15 cellular contexts compared by ENCODE assay signal in the genomic region with DNA sequence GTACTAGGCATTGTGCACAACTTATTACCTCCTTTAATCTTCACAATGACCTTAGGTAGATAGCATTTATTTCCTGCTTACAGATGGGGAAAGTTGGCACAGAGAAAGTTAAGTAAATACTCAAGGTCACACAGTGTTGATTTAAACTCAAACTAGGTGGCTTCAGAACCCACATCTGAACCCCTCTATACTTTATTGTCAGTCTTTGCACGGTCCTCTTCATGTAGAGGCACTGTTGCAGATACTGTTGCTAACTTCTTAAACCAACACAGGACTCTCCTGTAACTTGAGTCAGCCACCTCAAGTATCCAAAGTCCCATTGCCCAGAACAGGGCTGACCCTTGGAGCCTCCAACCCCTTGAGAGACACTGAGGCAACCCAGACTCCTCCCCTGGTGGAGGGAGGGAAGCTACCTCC. TPM values are rescaled to one million over a fixed set of nuclear protein-coding genes. Genes with fewer than 3 reads are reported as not detected.
DNase-seq lines count a peak whose midpoint lies in the region; ATAC-seq and TF ChIP-seq lines count a peak whose summit lies in the region.
"Had no signal": no experiment of that assay in that cellular context is flagged by ENCODE, and none has a peak within 500 bp of the region (broad histone marks: within the 10 kb centered on the region; RNA-seq: fewer than 3 reads in every experiment).

No MANE protein-coding gene starts in this region.

- TF ChIP-seq CTCF in Loucy (conservative IDR thresholded peaks at IDR 0.05; ENCODE audit: low read length) = no peak
- no peak for TF ChIP-seq CTCF in right lobe of liver (IDR thresholded peaks at IDR 0.05)
- no peak for TF ChIP-seq CTCF in upper lobe of right lung (IDR thresholded peaks at IDR 0.05)

- H3K27ac ChIP-seq in right lobe of liver (no peak overlapping the region), upper lobe of right lung (no peak overlapping the region)
- H3K27ac ChIP-seq: A549, GM23248, SJCRH30 had no signal

- no peaks in the 10 kb centered on the region for H3K27me3 ChIP-seq in Loucy (ENCODE audit: insufficient read depth, low read length, poor library complexity, severe bottlenecking)
- no peaks in the 10 kb centered on the region for H3K27me3 ChIP-seq in right lobe of liver
- H3K27me3 ChIP-seq in upper lobe of right lung = no peaks in the 10 kb centered on the region
- H3K27me3 ChIP-seq: MG63, SJCRH30 had no signal

- intact Hi-C loops in Right ventricle myocardium superior (cut with DNase I) (no loop called here), Right ventricle myocardium inferior (cut with DNase I) (loop anchor here (5.0 kb wide), 1 partner anchor 37 kb away; no protein-coding TSS in a partner anchor), right lobe of liver (cut with DNase I) (no loop called here), upper lobe of right lung (cut with DNase I) (no loop called here)

- ATAC-seq in Right ventricle myocardium superior (ENCODE audit: poor library complexity) (peak; percentile 11), Right ventricle myocardium inferior (no peak), right lobe of liver (peak; percentile 47 to 65 (median 58)), upper lobe of right lung (peak; percentile 48), HG02884 (IDR thresholded peaks at IDR 0.05; ENCODE audit: unreplicated experiment) (no peak)
- ATAC-seq: A549 had no signal

- no peaks in the 10 kb centered on the region for H4K20me1 ChIP-seq in Loucy (ENCODE audit: insufficient read depth, low read length, poor library complexity, severe bottlenecking)

- TF ChIP-seq POLR2A in right lobe of liver (IDR thresholded peaks at IDR 0.05) = no peak

- H3F3A ChIP-seq in Loucy (ENCODE audit: low read depth) = no peaks in the 10 kb centered on the region

- no peaks in the 10 kb centered on the region for H3K9me3 ChIP-seq in Loucy (ENCODE audit: insufficient read depth, low read depth, low read length)
- H3K9me3 ChIP-seq in right lobe of liver = no peaks in the 10 kb centered on the region
- no peaks in the 10 kb centered on the region for H3K9me3 ChIP-seq in upper lobe of right lung
- H3K9me3 ChIP-seq: A549, MG63, SJCRH30 had no signal

- 50% methylated on average over 1 of the region's 1 CpG for WGBS in right lobe of liver (ENCODE audit: insufficient coverage, low coverage, low lambda C conversion rate, missing lambda C conversion rate)

- H3K4me1 ChIP-seq in Loucy (ENCODE audit: insufficient read depth, low read length, poor library complexity, severe bottlenecking) = peaks cover 21% of the 10 kb centered on the region
- peaks cover 0 to 9% (median 0%) of the 10 kb centered on the region in 4 donors for H3K4me1 ChIP-seq in right lobe of liver
- no peaks in the 10 kb centered on the region for H3K4me1 ChIP-seq in upper lobe of right lung
- H3K4me1 ChIP-seq: A549 had no signal

- H2AFZ ChIP-seq in Loucy (ENCODE audit: low read length) = peak overlapping the region; percentile 24; the same call in 1 of the 2 replicates
- H2AFZ ChIP-seq: GM23248 had no signal

- H3K36me3 ChIP-seq in Loucy (ENCODE audit: insufficient read depth, low read length) (no peaks in the 10 kb centered on the region), right lobe of liver (no peaks in the 10 kb centered on the region), upper lobe of right lung (no peaks in the 10 kb centered on the region)
- H3K36me3 ChIP-seq: MG63, SJCRH30 had no signal

- H3K4me3 ChIP-seq in Loucy (ENCODE audit: low read length, poor library complexity, severe bottlenecking) (no peak overlapping the region), right lobe of liver (no peak overlapping the region), upper lobe of right lung (no peak overlapping the region)
- H3K4me3 ChIP-seq: A549, GM23248, MG63, SJCRH30 had no signal

- no peak overlapping the region for H3K9ac ChIP-seq in Loucy (ENCODE audit: low read depth, low read length, poor library complexity, severe bottlenecking)
- H3K9ac ChIP-seq: GM23248 had no signal

- peak overlapping the region; percentile 31 for H3K4me2 ChIP-seq in Loucy (ENCODE audit: low read depth, low read length, poor library complexity, severe bottlenecking)
- H3K4me2 ChIP-seq: A549 had no signal

- no peaks in the 10 kb centered on the region for H3K9me2 ChIP-seq in Loucy (replicated peaks; ENCODE audit: low read depth, low read length)

- H3K79me2 ChIP-seq in Loucy (ENCODE audit: insufficient read depth, low read length) = no peaks in the 10 kb centered on the region

- DNase-seq in Right ventricle myocardium superior = no peak
- DNase-seq in Right ventricle myocardium inferior (ENCODE audit: missing footprints) = no peak
- no peak for DNase-seq in right lobe of liver
- no peak for DNase-seq in upper lobe of right lung
- DNase-seq in NCI-H1417 treated with DMSO at 0.1 percent for 48 hours (lab: John Stamatoyannopoulos, UW) = no peak
- DNase-seq: GM23248, MG63, NCI-H1105, NCI-H187 treated with DMSO at 0.1 percent for 48 hours, NCI-H2171, NCI-H524 had no signal

RNA-seq across cellular contexts. Expression of a gene that starts 48.8 kb away (rescaled TPM):
- total RNA-seq in Right ventricle myocardium superior (137 TPM), Right ventricle myocardium inferior (146 TPM), right lobe of liver (100 to 1,000 TPM in 1 of 6 experiments, 10 to 100 TPM in 5; 16.1 to 106 (median 35.7) TPM), upper lobe of right lung (76.6 TPM)

Comparison
In these comparisons a context has a peak if more than half of its experiments do, and no peak if none do; other contexts are left out.
1. ATAC-seq: peak in Right ventricle myocardium superior (single experiment), right lobe of liver (4 of 4) and upper lobe of right lung (single experiment); none in Right ventricle myocardium inferior (single experiment) and HG02884 (single experiment).